In genomic region chr1:43011020-43011419, GRCh38 we compare ENCODE assay signal across 2 cellular contexts.
A peak's percentile ranks its signal among the peaks of the same experiment; 100 is the strongest.
TF ChIP-seq lines count a peak whose summit lies in the region.

No MANE protein-coding gene starts in this region.

TF ChIP-seq in HepG2, 621 proteins besides CTCF, POLR2A, EP300 and RAD21:
- 0 out of 2 replicates have a peak, but pooled peaks have one; percentile 24 for TF ChIP-seq FOSL2 (CRISPR knock-in tag; IDR thresholded peaks at IDR 0.05)
- TF ChIP-seq ZNF496 (CRISPR knock-in tag; IDR thresholded peaks at IDR 0.05; ENCODE audit: insufficient replicate concordance) = no peak
- TF ChIP-seq KDM1A (CRISPR knock-in tag; IDR thresholded peaks at IDR 0.05) = no peak
- no peak for TF ChIP-seq ZBTB8A (CRISPR knock-in tag; IDR thresholded peaks at IDR 0.05; ENCODE audit: borderline replicate concordance, low read depth)
- no peak for TF ChIP-seq SMAD9 (CRISPR knock-in tag; IDR thresholded peaks at IDR 0.05)
- 0 out of 2 replicates have a peak, but pooled peaks have one; percentile 22 for TF ChIP-seq ZNF263 (CRISPR knock-in tag; IDR thresholded peaks at IDR 0.05)
- peak; percentile 51; the same call in 1 of the 2 replicates for TF ChIP-seq PATZ1 (CRISPR knock-in tag; IDR thresholded peaks at IDR 0.05)
TF ChIP-seq in HepG2: peak in this region for 3.

TF ChIP-seq in H1, 55 proteins besides CTCF, POLR2A, EP300 and RAD21:
- TF ChIP-seq SIN3A (conservative IDR thresholded peaks at IDR 0.05 in 1 of 2, IDR thresholded peaks at IDR 0.05 in 1 of 2; ENCODE audit: low read depth in 1 of 2, low read length in 2 of 2) = no peak
- TF ChIP-seq CBX5 (IDR thresholded peaks at IDR 0.05; ENCODE audit: low read depth, low read length) = no peak
- no peak for TF ChIP-seq KDM5A (IDR thresholded peaks at IDR 0.05; ENCODE audit: low read length)
- TF ChIP-seq POLR2AphosphoS5 (IDR thresholded peaks at IDR 0.05; ENCODE audit: low read depth, low read length) = no peak
- TF ChIP-seq ZNF274 (IDR thresholded peaks at IDR 0.05; ENCODE audit: borderline replicate concordance, extremely low read depth, low read length) = no peak
- TF ChIP-seq JUND (IDR thresholded peaks at IDR 0.05; ENCODE audit: low read length) = no peak
- TF ChIP-seq PHF8 (conservative IDR thresholded peaks at IDR 0.05; ENCODE audit: low read depth, low read length) = no peak
- no peak for TF ChIP-seq SP4 (IDR thresholded peaks at IDR 0.05; ENCODE audit: low read length)
- TF ChIP-seq RFX5 (IDR thresholded peaks at IDR 0.05; ENCODE audit: borderline replicate concordance, low read depth, low read length) = no peak
- TF ChIP-seq MAFK (IDR thresholded peaks at IDR 0.05; ENCODE audit: low read depth, low read length) = no peak
- TF ChIP-seq POU5F1 (IDR thresholded peaks at IDR 0.05; ENCODE audit: low read depth, low read length) = no peak
- TF ChIP-seq RBBP5 (IDR thresholded peaks at IDR 0.05; ENCODE audit: borderline replicate concordance, low read depth, low read length) = no peak
